8 cellular contexts compared by ENCODE assay signal in genomic region chrX:49163555-49164419, GRCh38. TPM values are rescaled to one million over a fixed set of nuclear protein-coding genes. Genes with fewer than 3 reads are reported as not detected.
DNase-seq lines count a peak whose midpoint lies in the region; ATAC-seq and TF ChIP-seq lines count a peak whose summit lies in the region.

No MANE protein-coding gene starts in this region.

- peak overlapping the region; percentile 70 for H3K4me2 ChIP-seq in hepatocyte

- H3K9me3 ChIP-seq in hepatocyte (ENCODE audit: low read depth): no peaks in the 10 kb centered on the region

- H3K27ac Mint-ChIP-seq in T-helper 2 cell treated with Interferon-gamma antibody and Interleukin-4, amounts not matched to agents 5 μg/mL and 100 μg/mL, for 36 hours: peak overlapping the region; percentile 92

- no peaks in the 10 kb centered on the region for H3K27me3 ChIP-seq in hepatocyte

- DNase-seq in GM10248 (ENCODE audit: extremely low spot score) (peak; percentile 82), NCI-H146 (lab: John Stamatoyannopoulos, UW) (peak; percentile 84), astrocyte of the cerebellum (ENCODE audit: low read depth) (peak; percentile 29), hepatocyte (ENCODE audit: low spot score) (peak; percentile 89), retina (peak; percentile 89)
- DNase-seq in T-helper 2 cell treated with Interferon-gamma antibody and Interleukin-4, amounts not matched to agents 5 μg/mL and 100 μg/mL, for 36 hours (ENCODE audit: low spot score): peak; percentile 81

- no peaks in the 10 kb centered on the region for H3K79me2 ChIP-seq in hepatocyte

- POLR2A ChIA-PET in GM10248 (lab: Yijun Ruan, JAX): no interaction called here

- H3K9me2 ChIP-seq in hepatocyte (replicated peaks; ENCODE audit: insufficient read depth): no peaks in the 10 kb centered on the region

- in situ Hi-C loops in astrocyte of the cerebellum (cut with HindIII; ENCODE audit: low sequenced_read_pairs): no loop called here

- no peaks in the 10 kb centered on the region for H4K20me1 ChIP-seq in hepatocyte (ENCODE audit: insufficient read depth, poor library complexity, severe bottlenecking)

- peak overlapping the region; percentile 87 for H3K4me3 Mint-ChIP-seq in T-helper 2 cell treated with Interferon-gamma antibody and Interleukin-4, amounts not matched to agents 5 μg/mL and 100 μg/mL, for 36 hours

- peak overlapping the region; percentile 93 for H3K27ac ChIP-seq in hepatocyte

- CTCF ChIA-PET in GM10248 (lab: Yijun Ruan, JAX): interaction anchor here (0.7 to 2.6 kb wide), 7 partner anchors 9 to 122 kb away, joined by 3 to 17 read pairs (median 4); partner anchors contain the start of gene PLP2

- H3K4me1 Mint-ChIP-seq in T-helper 2 cell treated with Interferon-gamma antibody and Interleukin-4, amounts not matched to agents 5 μg/mL and 100 μg/mL, for 36 hours (ENCODE audit: low read depth): peaks cover 30% of the 10 kb centered on the region

- H3K9me3 Mint-ChIP-seq in T-helper 2 cell treated with Interferon-gamma antibody and Interleukin-4, amounts not matched to agents 5 μg/mL and 100 μg/mL, for 36 hours: no peaks in the 10 kb centered on the region

- peak; percentile 60 for ATAC-seq in HG02642 (IDR thresholded peaks at IDR 0.05; ENCODE audit: poor library complexity, unreplicated experiment)
- no peak for ATAC-seq in GM21447 (IDR thresholded peaks at IDR 0.05; ENCODE audit: unreplicated experiment)

- 53% methylated on average over 50 of the region's 69 CpGs for WGBS in hepatocyte (ENCODE audit: low lambda C conversion rate, missing lambda C conversion rate)

- peak overlapping the region; percentile 83 for H2AFZ ChIP-seq in hepatocyte

- H3K36me3 Mint-ChIP-seq in T-helper 2 cell treated with Interferon-gamma antibody and Interleukin-4, amounts not matched to agents 5 μg/mL and 100 μg/mL, for 36 hours (ENCODE audit: low read depth): no peaks in the 10 kb centered on the region

- no peaks in the 10 kb centered on the region for H3K36me3 ChIP-seq in hepatocyte (replicated peaks; ENCODE audit: insufficient read depth, low read depth)

- no peaks in the 10 kb centered on the region for H3K27me3 Mint-ChIP-seq in T-helper 2 cell treated with Interferon-gamma antibody and Interleukin-4, amounts not matched to agents 5 μg/mL and 100 μg/mL, for 36 hours (ENCODE audit: low read depth)

- H3K4me1 ChIP-seq in hepatocyte (ENCODE audit: insufficient read depth): peaks cover 10% of the 10 kb centered on the region

- H3K4me3 ChIP-seq in astrocyte of the cerebellum (ENCODE audit: low read depth, low read length): peak overlapping the region; percentile 22
- H3K4me3 ChIP-seq in hepatocyte: no peak overlapping the region

- TF ChIP-seq CTCF in GM10248 (IDR thresholded peaks at IDR 0.05; ENCODE audit: control extremely low read depth, extremely low read depth, low read depth, missing control alignments) (peak; percentile 69), astrocyte of the cerebellum (IDR thresholded peaks at IDR 0.05; ENCODE audit: low read depth, low read length, missing control alignments) (peak; percentile 44), hepatocyte (IDR thresholded peaks at IDR 0.05; ENCODE audit: poor library complexity) (peak; percentile 55)

RNA-seq across cellular contexts. Expression of gene MAGIX, which starts 1.2 kb away (rescaled TPM):
- 5.0 and 6.5 TPM in 2 replicates for total RNA-seq in hepatocyte
- 7.1 and 13.4 TPM in 2 replicates for polyA plus RNA-seq in hepatocyte

RNA-seq across cellular contexts. Expression of gene PLP2, which starts 7.9 kb away (rescaled TPM):
- total RNA-seq in hepatocyte: 27.5 and 34.9 TPM in 2 replicates
- polyA plus RNA-seq in hepatocyte: 110 and 118 TPM in 2 replicates

RNA-seq across cellular contexts. Expression of gene PRICKLE3, which starts 22.4 kb away (rescaled TPM):
- 2.8 and 6.1 TPM in 2 replicates for total RNA-seq in hepatocyte
- 9.3 and 15.7 TPM in 2 replicates for polyA plus RNA-seq in hepatocyte

RNA-seq across cellular contexts. Expression of gene SYP, which starts 36.2 kb away (rescaled TPM):
- total RNA-seq in hepatocyte: 1.4 and 2.5 TPM in 2 replicates
- polyA plus RNA-seq in hepatocyte: 2.1 and 2.9 TPM in 2 replicates

RNA-seq across cellular contexts. Expression of gene GPKOW, which starts 40.3 kb away (rescaled TPM):
- total RNA-seq in hepatocyte: 23.1 and 26.4 TPM in 2 replicates
- polyA plus RNA-seq in hepatocyte: 22.5 and 22.7 TPM in 2 replicates

Comparison
In these comparisons a context has a peak if more than half of its experiments do, and no peak if none do; other contexts are left out.
1. DNase-seq: peak in every context shown above with its lines; median percentile 89 in hepatocyte; 89 in retina; 84 in NCI-H146; 82 in GM10248; 81 in T-helper 2 cell treated with Interferon-gamma antibody and Interleukin-4, amounts not matched to agents 5 μg/mL and 100 μg/mL, for 36 hours; 29 in astrocyte of the cerebellum.